ENCODE assay signal across 8 cellular contexts in genomic region chr5:34189246-34189645, GRCh38.
DNase-seq lines count a peak whose midpoint lies in the region; ATAC-seq, FAIRE-seq and TF ChIP-seq lines count a peak whose summit lies in the region.
"Not testable (repeated sequence)": the region's sequence is repeated elsewhere in the genome, so short reads cannot be mapped to it uniquely, and the experiment has no call there.

No MANE protein-coding gene starts in this region.

- not testable (repeated sequence) for H3K4me1 ChIP-seq in K562 (replicated peaks in 1 of 2; ENCODE audit: control insufficient read depth in 2 of 2, insufficient read depth in 2 of 2, low read length in 2 of 2); heart left ventricle; pancreas; aorta (ENCODE audit: control insufficient read depth in 1 of 2, insufficient read depth in 2 of 2, low read length in 2 of 2)

- not testable (repeated sequence) for H3K36me3 ChIP-seq in K562 (ENCODE audit: control insufficient read depth, insufficient read depth, low read length); pancreas; aorta (ENCODE audit: control insufficient read depth in 1 of 2, insufficient read depth in 2 of 2, low read length in 1 of 2)
- peaks cover 0 to 21% (median 3%) of the 10 kb centered on the region in 9 donors for H3K36me3 ChIP-seq in heart left ventricle

- in situ Hi-C loops in K562 (cut with MboI) = loop anchor here (10.0 to 25.0 kb wide), 2 partner anchors 276 to 727 kb away; no protein-coding TSS in a partner anchor

- not testable (repeated sequence) for H3K9me1 ChIP-seq in K562 (ENCODE audit: control insufficient read depth, insufficient read depth, low read length)

- not testable (repeated sequence) for H3K4me1 Mint-ChIP-seq in T-helper 2 cell treated with Interferon-gamma antibody and Interleukin-4, amounts not matched to agents 5 μg/mL and 100 μg/mL, for 36 hours (ENCODE audit: low read depth); activated CD8-positive, alpha-beta memory T cell treated with anti-CD3 and anti-CD28 coated beads, Interleukin-2, amount 10 ng/mL, durations not matched to agents 7 days and 5 days
- peaks cover 40% of the 10 kb centered on the region for H3K4me1 Mint-ChIP-seq in stimulated activated effector memory CD8-positive, alpha-beta T cell treated with anti-CD3 and anti-CD28 coated beads, Interleukin-12 subunit alpha, Interleukin-12 subunit beta, amount 100 ng/mL, for 72 hours

- intact Hi-C loops in K562 (cut with micrococcal nuclease); heart left ventricle (cut with DNase I); lower leg skin (cut with DNase I; ENCODE audit: low total_unique reads); pancreas (cut with DNase I); aorta (cut with DNase I): not testable (repeated sequence)

- H3K9me3 ChIP-seq in K562 (replicated peaks; ENCODE audit: control insufficient read depth, insufficient read depth, low read depth, low read length); heart left ventricle; pancreas; aorta (ENCODE audit: control insufficient read depth, low read length): not testable (repeated sequence)

- not testable (repeated sequence) for H3K4me3 ChIP-seq in K562; heart left ventricle; lower leg skin (ENCODE audit: low read depth, poor library complexity, severe bottlenecking); pancreas; aorta (ENCODE audit: low read length in 2 of 2)

- not testable (repeated sequence) for H3K27ac ChIP-seq in K562 (ENCODE audit: extremely low read depth, low read depth, low read length); heart left ventricle; pancreas; aorta (ENCODE audit: low read depth in 1 of 2, low read length in 2 of 2)

- TF ChIP-seq EP300 in K562 (IDR thresholded peaks at IDR 0.05; ENCODE audit: low read length) = not testable (repeated sequence)

- DNase-seq in T-helper 2 cell treated with Interferon-gamma antibody and Interleukin-4, amounts not matched to agents 5 μg/mL and 100 μg/mL, for 36 hours (ENCODE audit: low spot score); K562 (ENCODE audit: extremely low read depth in 1 of 4, low spot score in 3 of 4): not testable (repeated sequence)
- peak; percentile 65 for DNase-seq in activated CD8-positive, alpha-beta memory T cell treated with anti-CD3 and anti-CD28 coated beads, Interleukin-2, amount 10 ng/mL, durations not matched to agents 7 days and 5 days
- peak in 4 of 5 donors; percentile 31 to 78 (median 33) for DNase-seq in heart left ventricle
- DNase-seq in lower leg skin (ENCODE audit: low spot score in 2 of 2) = peak; percentile 21 to 92
- DNase-seq in pancreas = peak; percentile 20 to 92 (median 58)
- peak; percentile 32 to 65 for DNase-seq in stimulated activated effector memory CD8-positive, alpha-beta T cell treated with anti-CD3 and anti-CD28 coated beads, Interleukin-12 subunit alpha, Interleukin-12 subunit beta, amount 100 ng/mL, for 72 hours (ENCODE audit: low spot score in 2 of 2)
- DNase-seq in aorta = peak; percentile 63 to 85

- TF ChIP-seq POLR2A in K562 (conservative IDR thresholded peaks at IDR 0.05); heart left ventricle (IDR thresholded peaks at IDR 0.05); lower leg skin (IDR thresholded peaks at IDR 0.05): not testable (repeated sequence)

- not testable (repeated sequence) for ATAC-seq in activated CD8-positive, alpha-beta memory T cell treated with anti-CD3 and anti-CD28 coated beads, Interleukin-2, amount 10 ng/mL, durations not matched to agents 7 days and 5 days; K562; heart left ventricle; pancreas; stimulated activated effector memory CD8-positive, alpha-beta T cell treated with anti-CD3 and anti-CD28 coated beads, Interleukin-12 subunit alpha, Interleukin-12 subunit beta, amount 100 ng/mL, for 72 hours; aorta (ENCODE audit: low FRiP score)

- H3K27me3 ChIP-seq in K562 (ENCODE audit: control insufficient read depth in 2 of 2, insufficient read depth in 2 of 2, low read length in 2 of 2); heart left ventricle; pancreas; aorta (ENCODE audit: control insufficient read depth in 1 of 2, insufficient read depth in 2 of 2, low read length in 1 of 2): not testable (repeated sequence)

- not testable (repeated sequence) for H3K4me2 ChIP-seq in K562 (ENCODE audit: insufficient read depth, low read length)

- not testable (repeated sequence) for H3K9ac ChIP-seq in K562 (ENCODE audit: insufficient read depth in 1 of 2, low read depth in 2 of 2, low read length in 2 of 2)

- FAIRE-seq in K562 (lab: Jason Lieb, UNC); pancreas (lab: Jason Lieb, UNC): not testable (repeated sequence)

- CTCF ChIA-PET in activated CD8-positive, alpha-beta memory T cell treated with anti-CD3 and anti-CD28 coated beads, Interleukin-2, amount 10 ng/mL, durations not matched to agents 7 days and 5 days (lab: Charles Lee); K562 (lab: Yijun Ruan, JAX; ENCODE audit: low intra/inter-chr PET ratio): not testable (repeated sequence)

- not testable (repeated sequence) for TF ChIP-seq CTCF in K562 (IDR thresholded peaks at IDR 0.05 in 2 of 3, conservative IDR thresholded peaks at IDR 0.05 in 1 of 3; ENCODE audit: insufficient read depth in 2 of 3, low read depth in 1 of 3, low read length in 3 of 3); heart left ventricle (IDR thresholded peaks at IDR 0.05); lower leg skin (IDR thresholded peaks at IDR 0.05); pancreas (IDR thresholded peaks at IDR 0.05)

- H3K9me3 Mint-ChIP-seq in T-helper 2 cell treated with Interferon-gamma antibody and Interleukin-4, amounts not matched to agents 5 μg/mL and 100 μg/mL, for 36 hours; activated CD8-positive, alpha-beta memory T cell treated with anti-CD3 and anti-CD28 coated beads, Interleukin-2, amount 10 ng/mL, durations not matched to agents 7 days and 5 days (ENCODE audit: low read depth); stimulated activated effector memory CD8-positive, alpha-beta T cell treated with anti-CD3 and anti-CD28 coated beads, Interleukin-12 subunit alpha, Interleukin-12 subunit beta, amount 100 ng/mL, for 72 hours: not testable (repeated sequence)

- not testable (repeated sequence) for H3K4me3 Mint-ChIP-seq in T-helper 2 cell treated with Interferon-gamma antibody and Interleukin-4, amounts not matched to agents 5 μg/mL and 100 μg/mL, for 36 hours; activated CD8-positive, alpha-beta memory T cell treated with anti-CD3 and anti-CD28 coated beads, Interleukin-2, amount 10 ng/mL, durations not matched to agents 7 days and 5 days; stimulated activated effector memory CD8-positive, alpha-beta T cell treated with anti-CD3 and anti-CD28 coated beads, Interleukin-12 subunit alpha, Interleukin-12 subunit beta, amount 100 ng/mL, for 72 hours

- H2AFZ ChIP-seq in K562 (ENCODE audit: low read depth, low read length) = not testable (repeated sequence)

- 96% methylated on average over 15 of the region's 21 CpGs for WGBS in K562 (ENCODE audit: insufficient coverage, low coverage, missing lambda C conversion rate)
- 94 to 97% (median 95%) methylated on average over 19 to 20 of the region's 21 CpGs for WGBS in heart left ventricle, 4 donors
- WGBS in lower leg skin, 2 donors = 97 to 98% methylated on average over 18 to 21 of the region's 21 CpGs
- 90 to 94% methylated on average over 17 to 19 of the region's 21 CpGs for WGBS in pancreas, 2 donors
- 95 to 96% methylated on average over 16 to 20 of the region's 21 CpGs for WGBS in aorta, 2 donors

- not testable (repeated sequence) for TF ChIP-seq RAD21 in K562 (CRISPR knock-in tag; conservative IDR thresholded peaks at IDR 0.05 in 1 of 2, IDR thresholded peaks at IDR 0.05 in 1 of 2)

- H4K20me1 ChIP-seq in K562 (replicated peaks; ENCODE audit: control insufficient read depth, insufficient read depth, low read length) = not testable (repeated sequence)

- not testable (repeated sequence) for H3K79me2 ChIP-seq in K562 (ENCODE audit: control insufficient read depth, insufficient read depth, low read length)

- not testable (repeated sequence) for H3K27me3 Mint-ChIP-seq in T-helper 2 cell treated with Interferon-gamma antibody and Interleukin-4, amounts not matched to agents 5 μg/mL and 100 μg/mL, for 36 hours (ENCODE audit: low read depth); activated CD8-positive, alpha-beta memory T cell treated with anti-CD3 and anti-CD28 coated beads, Interleukin-2, amount 10 ng/mL, durations not matched to agents 7 days and 5 days

- not testable (repeated sequence) for H3K36me3 Mint-ChIP-seq in T-helper 2 cell treated with Interferon-gamma antibody and Interleukin-4, amounts not matched to agents 5 μg/mL and 100 μg/mL, for 36 hours (ENCODE audit: low read depth); activated CD8-positive, alpha-beta memory T cell treated with anti-CD3 and anti-CD28 coated beads, Interleukin-2, amount 10 ng/mL, durations not matched to agents 7 days and 5 days
- H3K36me3 Mint-ChIP-seq in stimulated activated effector memory CD8-positive, alpha-beta T cell treated with anti-CD3 and anti-CD28 coated beads, Interleukin-12 subunit alpha, Interleukin-12 subunit beta, amount 100 ng/mL, for 72 hours = peaks cover 37% of the 10 kb centered on the region

- peak overlapping the region; percentile 4 for H3K27ac Mint-ChIP-seq in T-helper 2 cell treated with Interferon-gamma antibody and Interleukin-4, amounts not matched to agents 5 μg/mL and 100 μg/mL, for 36 hours
- not testable (repeated sequence) for H3K27ac Mint-ChIP-seq in activated CD8-positive, alpha-beta memory T cell treated with anti-CD3 and anti-CD28 coated beads, Interleukin-2, amount 10 ng/mL, durations not matched to agents 7 days and 5 days
- peak overlapping the region; percentile 16 for H3K27ac Mint-ChIP-seq in stimulated activated effector memory CD8-positive, alpha-beta T cell treated with anti-CD3 and anti-CD28 coated beads, Interleukin-12 subunit alpha, Interleukin-12 subunit beta, amount 100 ng/mL, for 72 hours

- not testable (repeated sequence) for BruUV-seq in K562 (replicated peaks; lab: Mats Ljungman, UMichigan)

- POLR2A ChIA-PET in K562 (lab: Yijun Ruan, JAX) = not testable (repeated sequence)
